In genomic region chr2:201936817-201937216, GRCh38 we compare ENCODE assay signal across 1 cellular context.
TF ChIP-seq lines count a peak whose summit lies in the region.

No MANE protein-coding gene starts in this region.

TF ChIP-seq in HepG2, 621 proteins besides CTCF, POLR2A, EP300 and RAD21 (continued from another document and continues in another):
- TF ChIP-seq, protein P1, sequence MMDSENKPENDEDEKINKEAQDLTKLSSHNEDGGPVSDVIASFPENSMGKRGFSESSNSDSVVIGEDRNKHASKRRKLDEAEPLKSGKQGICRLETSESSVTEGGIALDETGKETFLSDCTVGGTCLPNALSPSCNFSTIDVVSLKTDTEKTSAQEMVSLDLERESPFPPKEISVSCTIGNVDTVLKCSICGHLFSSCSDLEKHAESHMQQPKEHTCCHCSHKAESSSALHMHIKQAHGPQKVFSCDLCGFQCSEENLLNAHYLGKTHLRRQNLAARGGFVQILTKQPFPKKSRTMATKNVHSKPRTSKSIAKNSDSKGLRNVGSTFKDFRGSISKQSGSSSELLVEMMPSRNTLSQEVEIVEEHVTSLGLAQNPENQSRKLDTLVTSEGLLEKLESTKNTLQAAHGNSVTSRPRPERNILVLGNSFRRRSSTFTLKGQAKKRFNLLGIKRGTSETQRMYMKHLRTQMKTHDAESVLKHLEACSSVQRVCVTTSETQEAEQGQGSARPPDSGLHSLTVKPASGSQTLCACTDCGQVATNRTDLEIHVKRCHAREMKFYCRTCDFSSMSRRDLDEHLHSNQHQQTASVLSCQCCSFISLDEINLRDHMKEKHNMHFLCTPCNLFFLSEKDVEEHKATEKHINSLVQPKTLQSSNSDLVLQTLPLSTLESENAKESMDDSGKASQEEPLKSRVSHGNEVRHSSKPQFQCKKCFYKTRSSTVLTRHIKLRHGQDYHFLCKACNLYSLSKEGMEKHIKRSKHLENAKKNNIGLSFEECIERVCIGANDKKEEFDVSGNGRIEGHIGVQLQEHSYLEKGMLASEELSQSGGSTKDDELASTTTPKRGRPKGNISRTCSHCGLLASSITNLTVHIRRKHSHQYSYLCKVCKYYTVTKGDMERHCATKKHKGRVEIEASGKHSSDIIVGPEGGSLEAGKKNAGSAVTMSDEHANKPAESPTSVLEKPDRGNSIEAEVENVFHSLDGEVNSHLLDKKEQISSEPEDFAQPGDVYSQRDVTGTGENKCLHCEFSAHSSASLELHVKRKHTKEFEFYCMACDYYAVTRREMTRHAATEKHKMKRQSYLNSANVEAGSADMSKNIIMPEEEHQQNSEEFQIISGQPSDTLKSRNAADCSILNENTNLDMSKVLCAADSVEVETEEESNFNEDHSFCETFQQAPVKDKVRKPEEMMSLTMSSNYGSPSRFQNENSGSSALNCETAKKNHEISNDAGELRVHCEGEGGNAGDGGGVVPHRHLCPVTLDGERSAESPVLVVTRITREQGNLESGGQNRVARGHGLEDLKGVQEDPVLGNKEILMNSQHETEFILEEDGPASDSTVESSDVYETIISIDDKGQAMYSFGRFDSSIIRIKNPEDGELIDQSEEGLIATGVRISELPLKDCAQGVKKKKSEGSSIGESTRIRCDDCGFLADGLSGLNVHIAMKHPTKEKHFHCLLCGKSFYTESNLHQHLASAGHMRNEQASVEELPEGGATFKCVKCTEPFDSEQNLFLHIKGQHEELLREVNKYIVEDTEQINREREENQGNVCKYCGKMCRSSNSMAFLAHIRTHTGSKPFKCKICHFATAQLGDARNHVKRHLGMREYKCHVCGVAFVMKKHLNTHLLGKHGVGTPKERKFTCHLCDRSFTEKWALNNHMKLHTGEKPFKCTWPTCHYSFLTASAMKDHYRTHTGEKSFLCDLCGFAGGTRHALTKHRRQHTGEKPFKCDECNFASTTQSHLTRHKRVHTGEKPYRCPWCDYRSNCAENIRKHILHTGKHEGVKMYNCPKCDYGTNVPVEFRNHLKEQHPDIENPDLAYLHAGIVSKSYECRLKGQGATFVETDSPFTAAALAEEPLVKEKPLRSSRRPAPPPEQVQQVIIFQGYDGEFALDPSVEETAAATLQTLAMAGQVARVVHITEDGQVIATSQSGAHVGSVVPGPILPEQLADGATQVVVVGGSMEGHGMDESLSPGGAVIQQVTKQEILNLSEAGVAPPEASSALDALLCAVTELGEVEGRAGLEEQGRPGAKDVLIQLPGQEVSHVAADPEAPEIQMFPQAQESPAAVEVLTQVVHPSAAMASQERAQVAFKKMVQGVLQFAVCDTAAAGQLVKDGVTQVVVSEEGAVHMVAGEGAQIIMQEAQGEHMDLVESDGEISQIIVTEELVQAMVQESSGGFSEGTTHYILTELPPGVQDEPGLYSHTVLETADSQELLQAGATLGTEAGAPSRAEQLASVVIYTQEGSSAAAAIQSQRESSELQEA (CRISPR knock-in tag; IDR thresholded peaks at IDR 0.05; ENCODE audit: not compliant biosample characterization), result no peak
- TF ChIP-seq KLF15 (CRISPR knock-in tag; IDR thresholded peaks at IDR 0.05; ENCODE audit: borderline replicate concordance), result no peak
- TF ChIP-seq ZNF644 (CRISPR knock-in tag; IDR thresholded peaks at IDR 0.05; ENCODE audit: low read depth), result 0 out of 2 replicates have a peak, but pooled peaks have one; percentile 54
- 0 out of 2 replicates have a peak, but pooled peaks have one; percentile 48 for TF ChIP-seq ZNF605 (CRISPR knock-in tag; IDR thresholded peaks at IDR 0.05)
- TF ChIP-seq, protein P2, sequence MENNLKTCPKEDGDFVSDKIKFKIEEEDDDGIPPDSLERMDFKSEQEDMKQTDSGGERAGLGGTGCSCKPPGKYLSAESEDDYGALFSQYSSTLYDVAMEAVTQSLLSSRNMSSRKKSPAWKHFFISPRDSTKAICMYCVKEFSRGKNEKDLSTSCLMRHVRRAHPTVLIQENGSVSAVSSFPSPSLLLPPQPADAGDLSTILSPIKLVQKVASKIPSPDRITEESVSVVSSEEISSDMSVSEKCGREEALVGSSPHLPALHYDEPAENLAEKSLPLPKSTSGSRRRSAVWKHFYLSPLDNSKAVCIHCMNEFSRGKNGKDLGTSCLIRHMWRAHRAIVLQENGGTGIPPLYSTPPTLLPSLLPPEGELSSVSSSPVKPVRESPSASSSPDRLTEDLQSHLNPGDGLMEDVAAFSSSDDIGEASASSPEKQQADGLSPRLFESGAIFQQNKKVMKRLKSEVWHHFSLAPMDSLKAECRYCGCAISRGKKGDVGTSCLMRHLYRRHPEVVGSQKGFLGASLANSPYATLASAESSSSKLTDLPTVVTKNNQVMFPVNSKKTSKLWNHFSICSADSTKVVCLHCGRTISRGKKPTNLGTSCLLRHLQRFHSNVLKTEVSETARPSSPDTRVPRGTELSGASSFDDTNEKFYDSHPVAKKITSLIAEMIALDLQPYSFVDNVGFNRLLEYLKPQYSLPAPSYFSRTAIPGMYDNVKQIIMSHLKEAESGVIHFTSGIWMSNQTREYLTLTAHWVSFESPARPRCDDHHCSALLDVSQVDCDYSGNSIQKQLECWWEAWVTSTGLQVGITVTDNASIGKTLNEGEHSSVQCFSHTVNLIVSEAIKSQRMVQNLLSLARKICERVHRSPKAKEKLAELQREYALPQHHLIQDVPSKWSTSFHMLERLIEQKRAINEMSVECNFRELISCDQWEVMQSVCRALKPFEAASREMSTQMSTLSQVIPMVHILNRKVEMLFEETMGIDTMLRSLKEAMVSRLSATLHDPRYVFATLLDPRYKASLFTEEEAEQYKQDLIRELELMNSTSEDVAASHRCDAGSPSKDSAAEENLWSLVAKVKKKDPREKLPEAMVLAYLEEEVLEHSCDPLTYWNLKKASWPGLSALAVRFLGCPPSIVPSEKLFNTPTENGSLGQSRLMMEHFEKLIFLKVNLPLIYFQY (CRISPR knock-in tag; IDR thresholded peaks at IDR 0.05; ENCODE audit: borderline replicate concordance), result no peak
- TF ChIP-seq ZBTB42 (CRISPR knock-in tag; IDR thresholded peaks at IDR 0.05), result no peak
- TF ChIP-seq, protein P3, sequence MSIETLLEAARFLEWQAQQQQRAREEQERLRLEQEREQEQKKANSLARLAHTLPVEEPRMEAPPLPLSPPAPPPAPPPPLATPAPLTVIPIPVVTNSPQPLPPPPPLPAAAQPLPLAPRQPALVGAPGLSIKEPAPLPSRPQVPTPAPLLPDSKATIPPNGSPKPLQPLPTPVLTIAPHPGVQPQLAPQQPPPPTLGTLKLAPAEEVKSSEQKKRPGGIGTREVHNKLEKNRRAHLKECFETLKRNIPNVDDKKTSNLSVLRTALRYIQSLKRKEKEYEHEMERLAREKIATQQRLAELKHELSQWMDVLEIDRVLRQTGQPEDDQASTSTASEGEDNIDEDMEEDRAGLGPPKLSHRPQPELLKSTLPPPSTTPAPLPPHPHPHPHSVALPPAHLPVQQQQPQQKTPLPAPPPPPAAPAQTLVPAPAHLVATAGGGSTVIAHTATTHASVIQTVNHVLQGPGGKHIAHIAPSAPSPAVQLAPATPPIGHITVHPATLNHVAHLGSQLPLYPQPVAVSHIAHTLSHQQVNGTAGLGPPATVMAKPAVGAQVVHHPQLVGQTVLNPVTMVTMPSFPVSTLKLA (IDR thresholded peaks at IDR 0.05), result no peak
- no peak for TF ChIP-seq ATF7 (IDR thresholded peaks at IDR 0.05)
- TF ChIP-seq ATF7 (CRISPR knock-in tag; IDR thresholded peaks at IDR 0.05), result no peak
- TF ChIP-seq, protein P4, sequence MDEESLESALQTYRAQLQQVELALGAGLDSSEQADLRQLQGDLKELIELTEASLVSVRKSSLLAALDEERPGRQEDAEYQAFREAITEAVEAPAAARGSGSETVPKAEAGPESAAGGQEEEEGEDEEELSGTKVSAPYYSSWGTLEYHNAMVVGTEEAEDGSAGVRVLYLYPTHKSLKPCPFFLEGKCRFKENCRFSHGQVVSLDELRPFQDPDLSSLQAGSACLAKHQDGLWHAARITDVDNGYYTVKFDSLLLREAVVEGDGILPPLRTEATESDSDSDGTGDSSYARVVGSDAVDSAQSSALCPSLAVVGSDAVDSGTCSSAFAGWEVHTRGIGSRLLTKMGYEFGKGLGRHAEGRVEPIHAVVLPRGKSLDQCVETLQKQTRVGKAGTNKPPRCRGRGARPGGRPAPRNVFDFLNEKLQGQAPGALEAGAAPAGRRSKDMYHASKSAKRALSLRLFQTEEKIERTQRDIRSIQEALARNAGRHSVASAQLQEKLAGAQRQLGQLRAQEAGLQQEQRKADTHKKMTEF (CRISPR knock-in tag; IDR thresholded peaks at IDR 0.05), result no peak
- no peak for TF ChIP-seq KLF16 (CRISPR knock-in tag; IDR thresholded peaks at IDR 0.05)
- peak; percentile 45 for TF ChIP-seq ZEB1 (IDR thresholded peaks at IDR 0.05; ENCODE audit: insufficient replicate concordance, low read depth)
- TF ChIP-seq ZNF337 (CRISPR knock-in tag; IDR thresholded peaks at IDR 0.05; ENCODE audit: borderline replicate concordance, low read depth), result no peak
- TF ChIP-seq FOXK2 (IDR thresholded peaks at IDR 0.05), result peak; percentile 21; the same call in 1 of the 2 replicates
- no peak for TF ChIP-seq ZNF292 (CRISPR knock-in tag; IDR thresholded peaks at IDR 0.05; ENCODE audit: borderline replicate concordance, low read depth)
- no peak for TF ChIP-seq ZBTB1 (CRISPR knock-in tag; IDR thresholded peaks at IDR 0.05; ENCODE audit: borderline replicate concordance)
- TF ChIP-seq NR2F6 (IDR thresholded peaks at IDR 0.05), result no peak
- no peak for TF ChIP-seq NR2F6 (CRISPR knock-in tag; IDR thresholded peaks at IDR 0.05)
- no peak for TF ChIP-seq PCBP2 (optimal IDR thresholded peaks at IDR 0.05; ENCODE audit: low read depth, low read length, poor library complexity, severe bottlenecking)
- TF ChIP-seq ZNF329 (CRISPR knock-in tag; IDR thresholded peaks at IDR 0.05; ENCODE audit: low read depth), result no peak
- peak; percentile 41 for TF ChIP-seq ZMYM4 (CRISPR knock-in tag; IDR thresholded peaks at IDR 0.05)
- TF ChIP-seq, protein P5, sequence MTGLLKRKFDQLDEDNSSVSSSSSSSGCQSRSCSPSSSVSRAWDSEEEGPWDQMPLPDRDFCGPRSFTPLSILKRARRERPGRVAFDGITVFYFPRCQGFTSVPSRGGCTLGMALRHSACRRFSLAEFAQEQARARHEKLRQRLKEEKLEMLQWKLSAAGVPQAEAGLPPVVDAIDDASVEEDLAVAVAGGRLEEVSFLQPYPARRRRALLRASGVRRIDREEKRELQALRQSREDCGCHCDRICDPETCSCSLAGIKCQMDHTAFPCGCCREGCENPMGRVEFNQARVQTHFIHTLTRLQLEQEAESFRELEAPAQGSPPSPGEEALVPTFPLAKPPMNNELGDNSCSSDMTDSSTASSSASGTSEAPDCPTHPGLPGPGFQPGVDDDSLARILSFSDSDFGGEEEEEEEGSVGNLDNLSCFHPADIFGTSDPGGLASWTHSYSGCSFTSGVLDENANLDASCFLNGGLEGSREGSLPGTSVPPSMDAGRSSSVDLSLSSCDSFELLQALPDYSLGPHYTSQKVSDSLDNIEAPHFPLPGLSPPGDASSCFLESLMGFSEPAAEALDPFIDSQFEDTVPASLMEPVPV (CRISPR knock-in tag; IDR thresholded peaks at IDR 0.05), result no peak
- TF ChIP-seq MZF1 (CRISPR knock-in tag; IDR thresholded peaks at IDR 0.05; ENCODE audit: borderline replicate concordance), result no peak
- TF ChIP-seq MAFG (CRISPR knock-in tag; IDR thresholded peaks at IDR 0.05), result no peak
- TF ChIP-seq ZNF776 (CRISPR knock-in tag; IDR thresholded peaks at IDR 0.05), result no peak
- TF ChIP-seq ZNF724P (CRISPR knock-in tag; IDR thresholded peaks at IDR 0.05; ENCODE audit: borderline replicate concordance), result no peak
- no peak for TF ChIP-seq KDM2A (CRISPR knock-in tag; IDR thresholded peaks at IDR 0.05; ENCODE audit: borderline replicate concordance, low read depth)
- TF ChIP-seq STAT5B (CRISPR knock-in tag; IDR thresholded peaks at IDR 0.05), result no peak
- TF ChIP-seq HMG20A (CRISPR knock-in tag; IDR thresholded peaks at IDR 0.05; ENCODE audit: borderline replicate concordance), result no peak
- TF ChIP-seq MXI1 (IDR thresholded peaks at IDR 0.05; ENCODE audit: borderline replicate concordance, low read depth, low read length), result no peak
- no peak for TF ChIP-seq CENPX (CRISPR knock-in tag; IDR thresholded peaks at IDR 0.05)
- peak; percentile 87 for TF ChIP-seq ZNF652 (CRISPR knock-in tag; IDR thresholded peaks at IDR 0.05; ENCODE audit: borderline replicate concordance, low read depth)
- TF ChIP-seq MED13 (CRISPR knock-in tag; IDR thresholded peaks at IDR 0.05), result no peak
- no peak for TF ChIP-seq SIN3A (IDR thresholded peaks at IDR 0.05; ENCODE audit: borderline replicate concordance, low read depth, low read length)
- no peak for TF ChIP-seq ZBTB38 (CRISPR knock-in tag; IDR thresholded peaks at IDR 0.05)
- peak; percentile 81 for TF ChIP-seq ZFX (CRISPR knock-in tag; IDR thresholded peaks at IDR 0.05; ENCODE audit: low read depth)
- no peak for TF ChIP-seq THYN1 (CRISPR knock-in tag; IDR thresholded peaks at IDR 0.05; ENCODE audit: borderline replicate concordance, low read depth)
- TF ChIP-seq HDAC1 (CRISPR knock-in tag; IDR thresholded peaks at IDR 0.05), result no peak
- TF ChIP-seq ZBTB7A (CRISPR knock-in tag; IDR thresholded peaks at IDR 0.05), result no peak
- TF ChIP-seq, protein P6, sequence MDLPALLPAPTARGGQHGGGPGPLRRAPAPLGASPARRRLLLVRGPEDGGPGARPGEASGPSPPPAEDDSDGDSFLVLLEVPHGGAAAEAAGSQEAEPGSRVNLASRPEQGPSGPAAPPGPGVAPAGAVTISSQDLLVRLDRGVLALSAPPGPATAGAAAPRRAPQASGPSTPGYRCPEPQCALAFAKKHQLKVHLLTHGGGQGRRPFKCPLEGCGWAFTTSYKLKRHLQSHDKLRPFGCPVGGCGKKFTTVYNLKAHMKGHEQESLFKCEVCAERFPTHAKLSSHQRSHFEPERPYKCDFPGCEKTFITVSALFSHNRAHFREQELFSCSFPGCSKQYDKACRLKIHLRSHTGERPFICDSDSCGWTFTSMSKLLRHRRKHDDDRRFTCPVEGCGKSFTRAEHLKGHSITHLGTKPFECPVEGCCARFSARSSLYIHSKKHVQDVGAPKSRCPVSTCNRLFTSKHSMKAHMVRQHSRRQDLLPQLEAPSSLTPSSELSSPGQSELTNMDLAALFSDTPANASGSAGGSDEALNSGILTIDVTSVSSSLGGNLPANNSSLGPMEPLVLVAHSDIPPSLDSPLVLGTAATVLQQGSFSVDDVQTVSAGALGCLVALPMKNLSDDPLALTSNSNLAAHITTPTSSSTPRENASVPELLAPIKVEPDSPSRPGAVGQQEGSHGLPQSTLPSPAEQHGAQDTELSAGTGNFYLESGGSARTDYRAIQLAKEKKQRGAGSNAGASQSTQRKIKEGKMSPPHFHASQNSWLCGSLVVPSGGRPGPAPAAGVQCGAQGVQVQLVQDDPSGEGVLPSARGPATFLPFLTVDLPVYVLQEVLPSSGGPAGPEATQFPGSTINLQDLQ (CRISPR knock-in tag; IDR thresholded peaks at IDR 0.05), result no peak
- no peak for TF ChIP-seq ZNF12 (CRISPR knock-in tag; IDR thresholded peaks at IDR 0.05)
- TF ChIP-seq, protein P7, sequence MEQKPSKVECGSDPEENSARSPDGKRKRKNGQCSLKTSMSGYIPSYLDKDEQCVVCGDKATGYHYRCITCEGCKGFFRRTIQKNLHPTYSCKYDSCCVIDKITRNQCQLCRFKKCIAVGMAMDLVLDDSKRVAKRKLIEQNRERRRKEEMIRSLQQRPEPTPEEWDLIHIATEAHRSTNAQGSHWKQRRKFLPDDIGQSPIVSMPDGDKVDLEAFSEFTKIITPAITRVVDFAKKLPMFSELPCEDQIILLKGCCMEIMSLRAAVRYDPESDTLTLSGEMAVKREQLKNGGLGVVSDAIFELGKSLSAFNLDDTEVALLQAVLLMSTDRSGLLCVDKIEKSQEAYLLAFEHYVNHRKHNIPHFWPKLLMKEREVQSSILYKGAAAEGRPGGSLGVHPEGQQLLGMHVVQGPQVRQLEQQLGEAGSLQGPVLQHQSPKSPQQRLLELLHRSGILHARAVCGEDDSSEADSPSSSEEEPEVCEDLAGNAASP (CRISPR knock-in tag; IDR thresholded peaks at IDR 0.05; ENCODE audit: borderline replicate concordance), result no peak
- no peak for TF ChIP-seq GLI4 (CRISPR knock-in tag; IDR thresholded peaks at IDR 0.05; ENCODE audit: borderline replicate concordance)
- TF ChIP-seq ZNF720 (CRISPR knock-in tag; IDR thresholded peaks at IDR 0.05), result no peak
